ENCODE assay signal across 14 cellular contexts in genomic region chr1:174297351-174297750, GRCh38.
"Had no signal": no experiment of that assay in that cellular context is flagged by ENCODE, and none has a peak within 500 bp of the region (broad histone marks: within the 10 kb centered on the region; RNA-seq: fewer than 3 reads in every experiment).

No MANE protein-coding gene starts in this region.

- H3K4me3 ChIP-seq: left lung, pancreas, stomach, thoracic aorta had no signal

- H3K27ac ChIP-seq: left lung, pancreas, stomach, thoracic aorta had no signal

- DNase-seq: activated CD4-positive, alpha-beta memory T cell treated with anti-CD3 and anti-CD28 coated beads for 36 hours; activated gamma-delta T cell treated with Interleukin-2 at 50 U/mL for 16 hours; activated naive CD8-positive, alpha-beta T cell treated with anti-CD3 and anti-CD28 coated beads for 36 hours; activated T-cell treated with anti-CD3 and anti-CD28 coated beads, Interleukin-2, amount 50 U/mL, for 48 hours; cerebellar nuclear complex; effector memory CD8-positive, alpha-beta T cell; hypothalamus; left lung; stimulated activated CD4-positive, alpha-beta T cell treated with anti-CD3 and anti-CD28 coated beads, Interleukin-15, amount 100 ng/mL, for 24 hours; stimulated activated CD4-positive, alpha-beta T cell treated with anti-CD3 and anti-CD28 coated beads, Interleukin-4, amount 100 ng/mL, for 4 hours; stomach; T1000 had no signal

- H3K27me3 ChIP-seq: left lung, pancreas, stomach had no signal

- H3K36me3 ChIP-seq: pancreas had no signal

- ATAC-seq: effector memory CD8-positive, alpha-beta T cell; left lung; pancreas had no signal

- H3K9me3 ChIP-seq: pancreas, thoracic aorta had no signal
